In genomic region chr1:92079441-92079840, GRCh38 we compare ENCODE assay signal across 2 cellular contexts.
TF ChIP-seq lines count a peak whose summit lies in the region.

No MANE protein-coding gene starts in this region.

TF ChIP-seq in A549, 52 proteins besides CTCF, POLR2A, EP300 and RAD21:
- no peak for TF ChIP-seq JUNB (IDR thresholded peaks at IDR 0.05)
- TF ChIP-seq ZSCAN20 (CRISPR knock-in tag; IDR thresholded peaks at IDR 0.05) = no peak
- TF ChIP-seq KDM1A (IDR thresholded peaks at IDR 0.05; ENCODE audit: low read depth) = no peak
- TF ChIP-seq ESRRA (IDR thresholded peaks at IDR 0.05; ENCODE audit: borderline replicate concordance, low read length) = no peak

TF ChIP-seq in K562, 482 proteins besides CTCF, POLR2A, EP300 and RAD21:
- TF ChIP-seq POLR3A (IDR thresholded peaks at IDR 0.05; ENCODE audit: borderline replicate concordance, extremely low read depth, insufficient read depth, insufficient read length) = no peak
- no peak for TF ChIP-seq ZNF12 (CRISPR knock-in tag; IDR thresholded peaks at IDR 0.05)
- TF ChIP-seq GTF2E2 (tag; IDR thresholded peaks at IDR 0.05) = no peak
- TF ChIP-seq RBFOX2 (IDR thresholded peaks at IDR 0.05; ENCODE audit: low read depth, low read length) = no peak
- no peak for TF ChIP-seq KLF16 (IDR thresholded peaks at IDR 0.05)
- TF ChIP-seq, protein P1, sequence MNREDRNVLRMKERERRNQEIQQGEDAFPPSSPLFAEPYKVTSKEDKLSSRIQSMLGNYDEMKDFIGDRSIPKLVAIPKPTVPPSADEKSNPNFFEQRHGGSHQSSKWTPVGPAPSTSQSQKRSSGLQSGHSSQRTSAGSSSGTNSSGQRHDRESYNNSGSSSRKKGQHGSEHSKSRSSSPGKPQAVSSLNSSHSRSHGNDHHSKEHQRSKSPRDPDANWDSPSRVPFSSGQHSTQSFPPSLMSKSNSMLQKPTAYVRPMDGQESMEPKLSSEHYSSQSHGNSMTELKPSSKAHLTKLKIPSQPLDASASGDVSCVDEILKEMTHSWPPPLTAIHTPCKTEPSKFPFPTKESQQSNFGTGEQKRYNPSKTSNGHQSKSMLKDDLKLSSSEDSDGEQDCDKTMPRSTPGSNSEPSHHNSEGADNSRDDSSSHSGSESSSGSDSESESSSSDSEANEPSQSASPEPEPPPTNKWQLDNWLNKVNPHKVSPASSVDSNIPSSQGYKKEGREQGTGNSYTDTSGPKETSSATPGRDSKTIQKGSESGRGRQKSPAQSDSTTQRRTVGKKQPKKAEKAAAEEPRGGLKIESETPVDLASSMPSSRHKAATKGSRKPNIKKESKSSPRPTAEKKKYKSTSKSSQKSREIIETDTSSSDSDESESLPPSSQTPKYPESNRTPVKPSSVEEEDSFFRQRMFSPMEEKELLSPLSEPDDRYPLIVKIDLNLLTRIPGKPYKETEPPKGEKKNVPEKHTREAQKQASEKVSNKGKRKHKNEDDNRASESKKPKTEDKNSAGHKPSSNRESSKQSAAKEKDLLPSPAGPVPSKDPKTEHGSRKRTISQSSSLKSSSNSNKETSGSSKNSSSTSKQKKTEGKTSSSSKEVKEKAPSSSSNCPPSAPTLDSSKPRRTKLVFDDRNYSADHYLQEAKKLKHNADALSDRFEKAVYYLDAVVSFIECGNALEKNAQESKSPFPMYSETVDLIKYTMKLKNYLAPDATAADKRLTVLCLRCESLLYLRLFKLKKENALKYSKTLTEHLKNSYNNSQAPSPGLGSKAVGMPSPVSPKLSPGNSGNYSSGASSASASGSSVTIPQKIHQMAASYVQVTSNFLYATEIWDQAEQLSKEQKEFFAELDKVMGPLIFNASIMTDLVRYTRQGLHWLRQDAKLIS (CRISPR knock-in tag; IDR thresholded peaks at IDR 0.05) = no peak
- no peak for TF ChIP-seq RBM25 (IDR thresholded peaks at IDR 0.05; ENCODE audit: low read depth, low read length, severe bottlenecking)
- TF ChIP-seq SOX6 (IDR thresholded peaks at IDR 0.05) = no peak
- TF ChIP-seq ID3 (CRISPR knock-in tag; IDR thresholded peaks at IDR 0.05) = no peak
- TF ChIP-seq ID3 (tag; IDR thresholded peaks at IDR 0.05) = no peak
- TF ChIP-seq CEBPG (CRISPR knock-in tag; IDR thresholded peaks at IDR 0.05) = no peak
- TF ChIP-seq CEBPG (tag; conservative IDR thresholded peaks at IDR 0.05 in 1 of 2, IDR thresholded peaks at IDR 0.05 in 1 of 2) = no peak
- no peak for TF ChIP-seq NONO (IDR thresholded peaks at IDR 0.05; ENCODE audit: low read depth in 2 of 2, low read length in 1 of 2)
- no peak for TF ChIP-seq CBX2 (IDR thresholded peaks at IDR 0.05; ENCODE audit: insufficient read depth, low read length, poor library complexity, severe bottlenecking)
- TF ChIP-seq, protein P2, sequence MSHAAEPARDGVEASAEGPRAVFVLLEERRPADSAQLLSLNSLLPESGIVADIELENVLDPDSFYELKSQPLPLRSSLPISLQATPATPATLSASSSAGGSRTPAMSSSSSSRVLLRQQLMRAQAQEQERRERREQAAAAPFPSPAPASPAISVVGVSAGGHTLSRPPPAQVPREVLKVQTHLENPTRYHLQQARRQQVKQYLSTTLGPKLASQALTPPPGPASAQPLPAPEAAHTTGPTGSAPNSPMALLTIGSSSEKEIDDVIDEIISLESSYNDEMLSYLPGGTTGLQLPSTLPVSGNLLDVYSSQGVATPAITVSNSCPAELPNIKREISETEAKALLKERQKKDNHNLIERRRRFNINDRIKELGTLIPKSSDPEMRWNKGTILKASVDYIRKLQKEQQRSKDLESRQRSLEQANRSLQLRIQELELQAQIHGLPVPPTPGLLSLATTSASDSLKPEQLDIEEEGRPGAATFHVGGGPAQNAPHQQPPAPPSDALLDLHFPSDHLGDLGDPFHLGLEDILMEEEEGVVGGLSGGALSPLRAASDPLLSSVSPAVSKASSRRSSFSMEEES (CRISPR knock-in tag; IDR thresholded peaks at IDR 0.05) = no peak
- no peak for TF ChIP-seq ZNF444 (CRISPR knock-in tag; IDR thresholded peaks at IDR 0.05)
- no peak for TF ChIP-seq GTF2F1 (IDR thresholded peaks at IDR 0.05; ENCODE audit: low read depth, low read length)
